ENCODE assay signal across 22 cellular contexts in the genomic region with DNA sequence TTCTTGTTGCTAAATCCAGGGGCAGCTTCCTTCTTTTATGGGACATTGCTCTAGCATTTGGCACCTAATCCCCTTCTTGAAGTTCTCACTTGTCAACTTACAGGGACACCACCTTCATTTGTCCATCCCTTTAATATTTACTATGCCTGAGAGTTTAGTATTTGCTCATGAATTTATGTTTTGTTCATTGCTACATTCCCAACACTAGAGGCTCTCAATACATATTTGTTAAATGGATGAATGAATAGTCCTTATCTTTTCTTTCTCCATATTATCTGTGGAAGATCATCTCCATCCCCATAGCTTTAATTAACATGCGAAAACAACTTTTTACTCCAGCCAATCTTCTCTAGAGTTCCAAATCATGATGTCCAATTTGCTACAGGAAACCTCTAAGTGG. TPM values are rescaled to one million over a fixed set of nuclear protein-coding genes. Genes with fewer than 3 reads are reported as not detected.
DNase-seq lines count a peak whose midpoint lies in the region; TF ChIP-seq lines count a peak whose summit lies in the region.
"Had no signal": no experiment of that assay in that cellular context is flagged by ENCODE, and none has a peak within 500 bp of the region (broad histone marks: within the 10 kb centered on the region; RNA-seq: fewer than 3 reads in every experiment).

No MANE protein-coding gene starts in this region.

- no peak overlapping the region for H3K4me3 ChIP-seq in mammary epithelial cell (replicated peaks in 1 of 3; ENCODE audit: insufficient read depth in 1 of 3, low read depth in 2 of 3, low read length in 3 of 3)
- H3K4me3 ChIP-seq: vagina had no signal

- CTCF ChIA-PET in MCF 10A (lab: Yijun Ruan, JAX) (interaction anchor here (0.8 to 4.4 kb wide), 8 partner anchors 8 to 78 kb away, joined by 3 to 26 read pairs (median 6); no protein-coding TSS in a partner anchor), mammary epithelial cell (lab: Charles Lee; ENCODE audit: low non-redundant PET) (no interaction called here)

- in situ Hi-C loops in mammary epithelial cell (cut with MboI; ENCODE audit: low sequenced_read_pairs in 2 of 2), result no loop called here

- peaks cover 93% of the 10 kb centered on the region for H3K79me2 ChIP-seq in mammary epithelial cell (ENCODE audit: insufficient read depth, low read length)

- H3K27ac ChIP-seq in mammary epithelial cell (ENCODE audit: insufficient read depth, low read depth, low read length), result no peak overlapping the region
- H3K27ac ChIP-seq: parathyroid adenoma, vagina had no signal

- no peaks in the 10 kb centered on the region for H4K20me1 ChIP-seq in mammary epithelial cell (ENCODE audit: insufficient read depth, low read length)

- H3K9me3 ChIP-seq in mammary epithelial cell (replicated peaks; ENCODE audit: insufficient read depth, low read length), result no peaks in the 10 kb centered on the region
- H3K9me3 ChIP-seq: vagina had no signal

- no peak overlapping the region for H2AFZ ChIP-seq in mammary epithelial cell (ENCODE audit: low read depth, low read length)
- H2AFZ ChIP-seq: parathyroid adenoma had no signal

- POLR2A ChIA-PET in MCF 10A (lab: Yijun Ruan, JAX), result interaction anchor here (0.6 to 1.9 kb wide), 3 partner anchors 11 to 608 kb away, joined by 3 to 5 read pairs (median 3); no protein-coding TSS in a partner anchor

- no peaks in the 10 kb centered on the region for H3K36me3 ChIP-seq in mammary epithelial cell (ENCODE audit: insufficient read depth, low read length)
- H3K36me3 ChIP-seq: vagina had no signal

- TF ChIP-seq CTCF in MCF 10A (IDR thresholded peaks at IDR 0.05; ENCODE audit: unreplicated experiment), result no peak
- TF ChIP-seq CTCF in mammary epithelial cell (conservative IDR thresholded peaks at IDR 0.05 in 1 of 2, IDR thresholded peaks at IDR 0.05 in 1 of 2; ENCODE audit: extremely low read depth in 1 of 2, insufficient read depth in 1 of 2, low read depth in 1 of 2, low read length in 2 of 2), result no peak
- no peak for TF ChIP-seq CTCF in endothelial cell (IDR thresholded peaks at IDR 0.05; ENCODE audit: unreplicated experiment)
- TF ChIP-seq CTCF in progenitor cell of endocrine pancreas (IDR thresholded peaks at IDR 0.05; ENCODE audit: unreplicated experiment), result no peak

- H3K36me3 Mint-ChIP-seq in MCF 10A (ENCODE audit: insufficient read depth, unreplicated experiment), result peaks cover 30% of the 10 kb centered on the region
- H3K36me3 Mint-ChIP-seq in endothelial cell (ENCODE audit: low read depth, unreplicated experiment), result peaks cover 3% of the 10 kb centered on the region
- H3K36me3 Mint-ChIP-seq in progenitor cell of endocrine pancreas (ENCODE audit: insufficient read depth), result no peaks in the 10 kb centered on the region

- H3K4me2 ChIP-seq in mammary epithelial cell (ENCODE audit: insufficient read depth, low read depth, low read length), result no peak overlapping the region

- H3K9ac ChIP-seq in mammary epithelial cell (ENCODE audit: insufficient read depth, low read length), result no peak overlapping the region
- H3K9ac ChIP-seq: parathyroid adenoma had no signal

- peak overlapping the region; percentile 17 for H3K27ac Mint-ChIP-seq in MCF 10A (ENCODE audit: low read depth, unreplicated experiment)
- peak overlapping the region; percentile 38 for H3K27ac Mint-ChIP-seq in endothelial cell (ENCODE audit: unreplicated experiment)
- H3K27ac Mint-ChIP-seq in progenitor cell of endocrine pancreas, result peak overlapping the region; percentile 60
- H3K27ac Mint-ChIP-seq: activated naive CD8-positive, alpha-beta T cell had no signal

- peaks cover 15% of the 10 kb centered on the region for H3K4me1 ChIP-seq in mammary epithelial cell (ENCODE audit: insufficient read depth, low read length)
- H3K4me1 ChIP-seq: parathyroid adenoma had no signal

- WGBS in mammary epithelial cell (ENCODE audit: low coverage, missing lambda C conversion rate), result 100% methylated on average over 1 of the region's 1 CpG

- dilution Hi-C loops in mammary epithelial cell (cut with HindIII; ENCODE audit: low sequenced_read_pairs), result no loop called here

- BruUV-seq in MCF 10A (replicated peaks; lab: Mats Ljungman, UMichigan) (no TSS peak), mammary epithelial cell (replicated peaks; lab: Mats Ljungman, UMichigan) (no TSS peak)

- H3K27me3 ChIP-seq in mammary epithelial cell (ENCODE audit: insufficient read depth, low read length), result no peaks in the 10 kb centered on the region
- H3K27me3 ChIP-seq: vagina had no signal

- H3K4me3 Mint-ChIP-seq in MCF 10A (ENCODE audit: unreplicated experiment) (no peak overlapping the region), endothelial cell (ENCODE audit: unreplicated experiment) (no peak overlapping the region), progenitor cell of endocrine pancreas (ENCODE audit: low read depth) (no peak overlapping the region)
- H3K4me3 Mint-ChIP-seq: activated naive CD8-positive, alpha-beta T cell had no signal

- intact Hi-C loops in MCF 10A (cut with micrococcal nuclease) (no loop called here), mammary epithelial cell (cut with micrococcal nuclease) (no loop called here)

- H3K4me1 Mint-ChIP-seq in MCF 10A (ENCODE audit: insufficient read depth, unreplicated experiment) (peaks cover 45% of the 10 kb centered on the region), endothelial cell (ENCODE audit: unreplicated experiment) (peaks cover 26% of the 10 kb centered on the region), progenitor cell of endocrine pancreas (ENCODE audit: low read depth) (peaks cover 11% of the 10 kb centered on the region)

- H3K27me3 Mint-ChIP-seq in MCF 10A (ENCODE audit: insufficient read depth, unreplicated experiment), result no peaks in the 10 kb centered on the region
- peaks cover 4% of the 10 kb centered on the region for H3K27me3 Mint-ChIP-seq in endothelial cell (ENCODE audit: unreplicated experiment)
- H3K27me3 Mint-ChIP-seq in progenitor cell of endocrine pancreas, result no peaks in the 10 kb centered on the region
- H3K27me3 Mint-ChIP-seq: activated naive CD8-positive, alpha-beta T cell; CD4-positive, CD25-positive, alpha-beta regulatory T cell; naive B cell had no signal

- no peak for DNase-seq in MCF 10A (ENCODE audit: unreplicated experiment)
- no peak for DNase-seq in mammary epithelial cell
- peak; percentile 32 for DNase-seq in MV-4-11 (lab: John Stamatoyannopoulos, UW)
- no peak for DNase-seq in endothelial cell (ENCODE audit: low spot score)
- no peak for DNase-seq in progenitor cell of endocrine pancreas (ENCODE audit: low spot score, unreplicated experiment)
- no peak for DNase-seq in NCI-H187 treated with DMSO at 0.1 percent for 48 hours (lab: John Stamatoyannopoulos, UW)
- no peak for DNase-seq in effector CD4-positive, alpha-beta T cell
- DNase-seq in NCI-H1930 (lab: John Stamatoyannopoulos, UW), result no peak
- DNase-seq: ACHN; activated CD4-positive, alpha-beta T cell treated with anti-CD3 and anti-CD28 coated beads for 1 hour; activated CD8-positive, alpha-beta memory T cell treated with anti-CD3 and anti-CD28 coated beads for 24 hours; CD4-positive, CD25-positive, alpha-beta regulatory T cell; cerebellar nuclear complex; DMS153; GDM1; head of caudate nucleus; left colon; naive B cell; NCI-H187 had no signal

- H3K9me3 Mint-ChIP-seq in MCF 10A (ENCODE audit: unreplicated experiment) (no peaks in the 10 kb centered on the region), endothelial cell (ENCODE audit: unreplicated experiment) (no peaks in the 10 kb centered on the region), progenitor cell of endocrine pancreas (ENCODE audit: low read depth) (no peaks in the 10 kb centered on the region)
- H3K9me3 Mint-ChIP-seq: naive B cell had no signal

RNA-seq across cellular contexts. Expression of a gene that starts 5.4 kb away (rescaled TPM):
- total RNA-seq in MCF 10A (2022) (34.0 and 38.8 TPM in 2 replicates), mammary epithelial cell (10 to 100 TPM; 10.8 to 17.4 TPM), endothelial cell (ENCODE audit: unreplicated experiment) (16.9 TPM), progenitor cell of endocrine pancreas (27.2 and 27.7 TPM in 2 replicates)
- polyA plus RNA-seq in mammary epithelial cell, result 2.4 TPM
- polyA minus RNA-seq in mammary epithelial cell, result 2.2 TPM
